Comparison of ENCODE assay signal across 19 cellular contexts in the genomic region with DNA sequence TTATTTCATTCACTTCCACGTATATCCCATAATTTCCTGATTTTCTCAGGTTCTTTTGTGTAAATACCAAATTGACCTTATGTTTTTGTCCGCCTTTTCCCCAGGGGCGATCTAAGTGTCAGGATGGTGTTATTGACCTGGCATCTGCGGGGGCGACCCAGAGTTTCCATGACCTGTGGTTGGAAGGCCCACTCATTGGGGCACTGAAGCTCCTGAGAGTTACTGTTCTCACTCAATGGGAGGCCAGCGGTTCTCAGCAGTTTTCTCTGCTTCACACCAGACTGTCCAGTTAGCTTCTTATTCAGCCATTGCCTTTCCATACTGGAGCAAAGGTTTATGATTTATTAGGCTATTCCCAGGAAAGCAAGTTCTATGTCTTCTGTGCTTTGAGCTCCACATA. TPM values are rescaled to one million over a fixed set of nuclear protein-coding genes. Genes with fewer than 3 reads are reported as not detected.
A peak's percentile ranks its signal among the peaks of the same experiment; 100 is the strongest.
DNase-seq lines count a peak whose midpoint lies in the region; ATAC-seq and TF ChIP-seq lines count a peak whose summit lies in the region.
"Had no signal": no experiment of that assay in that cellular context is flagged by ENCODE, and none has a peak within 500 bp of the region (broad histone marks: within the 10 kb centered on the region; RNA-seq: fewer than 3 reads in every experiment).

No MANE protein-coding gene starts in this region.

- peak; percentile 75 for ATAC-seq in activated naive CD8-positive, alpha-beta T cell treated with anti-CD3 and anti-CD28 coated beads, Interleukin-2, amount 50 U/mL, for 24 hours
- peak; percentile 26 for ATAC-seq in stimulated activated naive CD8-positive, alpha-beta T cell treated with anti-CD3 and anti-CD28 coated beads, Interleukin-15, Interleukin-2, amounts not matched to agents 100 U/mL and 50 U/mL, for 24 hours
- ATAC-seq in HG03108 (IDR thresholded peaks at IDR 0.05; ENCODE audit: unreplicated experiment) (no peak), HG02870 (IDR thresholded peaks at IDR 0.05; ENCODE audit: unreplicated experiment) (no peak)
- ATAC-seq: GM23338, HCT116, K562 had no signal

- H3F3A ChIP-seq in neural progenitor cell (ENCODE audit: low read depth), result no peaks in the 10 kb centered on the region

- TF ChIP-seq CTCF in neural progenitor cell (IDR thresholded peaks at IDR 0.05) (no peak), left ventricle myocardium inferior (IDR thresholded peaks at IDR 0.05; ENCODE audit: borderline replicate concordance) (no peak)

- H3K9me3 ChIP-seq in neural progenitor cell (ENCODE audit: low read depth) (no peaks in the 10 kb centered on the region), left ventricle myocardium inferior (replicated peaks) (no peaks in the 10 kb centered on the region)
- H3K9me3 ChIP-seq: BE2C, Caco-2 had no signal

- H4K20me1 ChIP-seq in neural progenitor cell (ENCODE audit: low read depth), result no peaks in the 10 kb centered on the region

- H3K4me1 Mint-ChIP-seq in activated naive CD8-positive, alpha-beta T cell treated with anti-CD3 and anti-CD28 coated beads, Interleukin-2, amount 50 U/mL, for 24 hours, result peaks cover 28% of the 10 kb centered on the region
- no peaks in the 10 kb centered on the region for H3K4me1 Mint-ChIP-seq in neural progenitor cell

- peak; percentile 15 for DNase-seq in activated naive CD8-positive, alpha-beta T cell treated with anti-CD3 and anti-CD28 coated beads, Interleukin-2, amount 50 U/mL, for 24 hours
- peak; percentile 17 for DNase-seq in fibroblast of gingiva (ENCODE audit: low read depth)
- no peak for DNase-seq in neural progenitor cell (ENCODE audit: low spot score)
- peak; percentile 24 for DNase-seq in stimulated activated naive CD8-positive, alpha-beta T cell treated with anti-CD3 and anti-CD28 coated beads, Interleukin-15, Interleukin-2, amounts not matched to agents 100 U/mL and 50 U/mL, for 24 hours
- no peak for DNase-seq in left ventricle myocardium inferior
- DNase-seq in NCI-H1436 (lab: John Stamatoyannopoulos, UW), result no peak
- DNase-seq: ACHN; BE2C; C1 segment of cervical spinal cord; Caco-2; CD4-positive, alpha-beta T cell; HFFc6; IMR-90 had no signal

- H3K36me3 Mint-ChIP-seq in activated naive CD8-positive, alpha-beta T cell treated with anti-CD3 and anti-CD28 coated beads, Interleukin-2, amount 50 U/mL, for 24 hours (ENCODE audit: low read depth), result no peaks in the 10 kb centered on the region
- no peaks in the 10 kb centered on the region for H3K36me3 Mint-ChIP-seq in neural progenitor cell

- no peak overlapping the region for H3K27ac Mint-ChIP-seq in activated naive CD8-positive, alpha-beta T cell treated with anti-CD3 and anti-CD28 coated beads, Interleukin-2, amount 50 U/mL, for 24 hours
- H3K27ac Mint-ChIP-seq in neural progenitor cell, result peak overlapping the region; percentile 37
- H3K27ac Mint-ChIP-seq: CD4-positive, alpha-beta T cell; GM23338; HFFc6 had no signal

- no peak overlapping the region for H3K27ac ChIP-seq in neural progenitor cell
- H3K27ac ChIP-seq in left ventricle myocardium inferior (replicated peaks), result no peak overlapping the region
- H3K27ac ChIP-seq: HL-60 had no signal

- no peak overlapping the region for H2AFZ ChIP-seq in neural progenitor cell (replicated peaks)
- H2AFZ ChIP-seq: GM23338 had no signal

- intact Hi-C loops in left ventricle myocardium inferior (cut with micrococcal nuclease), result no loop called here

- H3K4me3 ChIP-seq in neural progenitor cell (no peak overlapping the region), left ventricle myocardium inferior (no peak overlapping the region)
- H3K4me3 ChIP-seq: GM23338, K562 had no signal

- H3K27me3 ChIP-seq in neural progenitor cell (no peaks in the 10 kb centered on the region), left ventricle myocardium inferior (ENCODE audit: low read depth) (no peaks in the 10 kb centered on the region)
- H3K27me3 ChIP-seq: BE2C had no signal

- H3K27me3 Mint-ChIP-seq in activated naive CD8-positive, alpha-beta T cell treated with anti-CD3 and anti-CD28 coated beads, Interleukin-2, amount 50 U/mL, for 24 hours, result no peaks in the 10 kb centered on the region
- no peaks in the 10 kb centered on the region for H3K27me3 Mint-ChIP-seq in neural progenitor cell (ENCODE audit: insufficient read depth, low read depth)
- H3K27me3 Mint-ChIP-seq: CD4-positive, alpha-beta T cell had no signal

- H3K4me1 ChIP-seq in neural progenitor cell (no peaks in the 10 kb centered on the region), left ventricle myocardium inferior (no peaks in the 10 kb centered on the region)
- H3K4me1 ChIP-seq: Caco-2 had no signal

- H3K36me3 ChIP-seq in neural progenitor cell, result no peaks in the 10 kb centered on the region
- no peaks in the 10 kb centered on the region for H3K36me3 ChIP-seq in left ventricle myocardium inferior
- H3K36me3 ChIP-seq: BE2C had no signal

- H3K79me2 ChIP-seq in neural progenitor cell (ENCODE audit: low read depth), result no peaks in the 10 kb centered on the region

- peaks cover 4% of the 10 kb centered on the region for H3K9me3 Mint-ChIP-seq in activated naive CD8-positive, alpha-beta T cell treated with anti-CD3 and anti-CD28 coated beads, Interleukin-2, amount 50 U/mL, for 24 hours
- peaks cover 2% of the 10 kb centered on the region for H3K9me3 Mint-ChIP-seq in neural progenitor cell
- H3K9me3 Mint-ChIP-seq: CD4-positive, alpha-beta T cell; HFFc6 had no signal

- no peak overlapping the region for H3K9ac ChIP-seq in neural progenitor cell

- no peak overlapping the region for H3K4me3 Mint-ChIP-seq in activated naive CD8-positive, alpha-beta T cell treated with anti-CD3 and anti-CD28 coated beads, Interleukin-2, amount 50 U/mL, for 24 hours
- H3K4me3 Mint-ChIP-seq in neural progenitor cell, result no peak overlapping the region
- H3K4me3 Mint-ChIP-seq: CD4-positive, alpha-beta T cell; GM23338; HFFc6 had no signal

- H3K4me2 ChIP-seq in neural progenitor cell, result no peak overlapping the region
- H3K4me2 ChIP-seq: GM23338 had no signal

RNA-seq across cellular contexts. Expression of gene B3GALNT1, which starts 53.3 kb away (rescaled TPM):
- total RNA-seq in neural progenitor cell (ENCODE audit: low replicate concordance) (13.8 and 22.5 TPM in 2 replicates), left ventricle myocardium inferior (56.1 TPM)

Comparison
In these comparisons a context has a peak if more than half of its experiments do, and no peak if none do; other contexts are left out.
1. ATAC-seq: peak in activated naive CD8-positive, alpha-beta T cell treated with anti-CD3 and anti-CD28 coated beads, Interleukin-2, amount 50 U/mL, for 24 hours (single experiment) and stimulated activated naive CD8-positive, alpha-beta T cell treated with anti-CD3 and anti-CD28 coated beads, Interleukin-15, Interleukin-2, amounts not matched to agents 100 U/mL and 50 U/mL, for 24 hours (single experiment); none in HG03108 (single experiment) and HG02870 (single experiment).
2. DNase-seq: peak in activated naive CD8-positive, alpha-beta T cell treated with anti-CD3 and anti-CD28 coated beads, Interleukin-2, amount 50 U/mL, for 24 hours (single experiment), fibroblast of gingiva (single experiment) and stimulated activated naive CD8-positive, alpha-beta T cell treated with anti-CD3 and anti-CD28 coated beads, Interleukin-15, Interleukin-2, amounts not matched to agents 100 U/mL and 50 U/mL, for 24 hours (single experiment); none in neural progenitor cell (single experiment), left ventricle myocardium inferior (single experiment) and NCI-H1436 (single experiment).